ENCODE assay signal across 8 cellular contexts in genomic region chr17:80649672-80650338, GRCh38.
DNase-seq lines count a peak whose midpoint lies in the region; ATAC-seq lines count a peak whose summit lies in the region.

No MANE protein-coding gene starts in this region.

- intact Hi-C loops in posterior cingulate gyrus (cut with DNase I), result no loop called here

- peaks cover 4% of the 10 kb centered on the region for H3K36me3 ChIP-seq in NT2/D1 (ENCODE audit: insufficient read depth, insufficient read length, low read length)

- no peak overlapping the region for H3K4me3 ChIP-seq in NT2/D1 (ENCODE audit: insufficient read length, low read depth)

- no peak overlapping the region for H3K9ac ChIP-seq in NT2/D1 (ENCODE audit: insufficient read length, low read depth)

- DNase-seq in NCI-H1105 (lab: John Stamatoyannopoulos, UW) (peak; percentile 9), NCI-H1105 treated with DMSO at 0.1 percent for 48 hours (lab: John Stamatoyannopoulos, UW) (no peak), NT2/D1 (ENCODE audit: low read depth, low spot score) (peak; percentile 56), activated T-cell treated with anti-CD3 and anti-CD28 coated beads for 48 hours (ENCODE audit: low read depth) (peak; percentile 79), fibroblast of the conjunctiva (ENCODE audit: low read depth) (peak; percentile 60), posterior cingulate gyrus (peak in 6 of 10 donors; percentile 29 to 90 (median 46)), NCI-H1048 (lab: John Stamatoyannopoulos, UW) (no peak)

- ATAC-seq in HG02588 (IDR thresholded peaks at IDR 0.05; ENCODE audit: unreplicated experiment), result no peak

- H3K9me3 ChIP-seq in NT2/D1 (ENCODE audit: insufficient read depth, low read length), result no peaks in the 10 kb centered on the region

- H3K27me3 ChIP-seq in NT2/D1 (ENCODE audit: insufficient read depth, insufficient read length), result no peaks in the 10 kb centered on the region

- H3K4me1 ChIP-seq in NT2/D1 (ENCODE audit: insufficient read depth, insufficient read length), result peaks cover 8% of the 10 kb centered on the region

Comparison
In these comparisons a context has a peak if more than half of its experiments do, and no peak if none do; other contexts are left out.
1. DNase-seq: peak in NCI-H1105 (single experiment), NT2/D1 (single experiment), activated T-cell treated with anti-CD3 and anti-CD28 coated beads for 48 hours (single experiment), fibroblast of the conjunctiva (single experiment) and posterior cingulate gyrus (6 of 10); none in NCI-H1105 treated with DMSO at 0.1 percent for 48 hours (single experiment) and NCI-H1048 (single experiment).